ENCODE assay signal across 8 cellular contexts in the genomic region with DNA sequence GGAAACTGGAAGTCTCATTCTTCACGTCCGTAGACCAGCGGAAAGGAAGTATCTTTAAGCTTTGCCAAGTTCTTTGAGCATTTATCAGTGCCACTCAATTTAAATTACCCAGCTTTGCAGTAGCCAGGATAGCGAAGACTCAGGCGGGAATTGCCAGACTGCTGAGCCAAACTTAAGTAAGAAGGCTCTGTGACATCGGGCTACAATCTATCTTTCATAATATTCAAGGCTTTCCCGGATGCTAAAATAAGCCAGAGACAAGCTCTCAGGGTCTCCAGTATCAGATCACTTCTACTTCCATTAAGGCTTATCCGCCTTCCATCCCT. TPM values are rescaled to one million over a fixed set of nuclear protein-coding genes. Genes with fewer than 3 reads are reported as not detected.
DNase-seq lines count a peak whose midpoint lies in the region; ATAC-seq and TF ChIP-seq lines count a peak whose summit lies in the region.

No MANE protein-coding gene starts in this region.

- peak overlapping the region; percentile 66 for H3K27ac ChIP-seq in CD4-positive, alpha-beta memory T cell (ENCODE audit: low read depth, low read length)
- peak overlapping the region; percentile 74 for H3K27ac ChIP-seq in OCI-LY1 (ENCODE audit: low read depth, low read length, poor library complexity, severe bottlenecking)
- H3K27ac ChIP-seq in neutrophil, result peak overlapping the region; percentile 75

- peaks cover 0 to 14% of the 10 kb centered on the region in 2 donors for H3K36me3 Mint-ChIP-seq in CD4-positive, alpha-beta memory T cell

- peak overlapping the region; percentile 77 for H3K4me2 ChIP-seq in OCI-LY1 (ENCODE audit: low read length)

- H3K36me3 ChIP-seq in CD4-positive, alpha-beta memory T cell (ENCODE audit: insufficient read depth, low read length), result peaks cover 5% of the 10 kb centered on the region
- H3K36me3 ChIP-seq in OCI-LY1 (ENCODE audit: insufficient read depth, low read length), result peaks cover 34% of the 10 kb centered on the region; the same call in 1 of the 2 replicates
- H3K36me3 ChIP-seq in neutrophil, result peaks cover 3% of the 10 kb centered on the region

- H3K27me3 ChIP-seq in CD4-positive, alpha-beta memory T cell (ENCODE audit: insufficient read depth, low read length), result no peaks in the 10 kb centered on the region
- H3K27me3 ChIP-seq in OCI-LY1 (ENCODE audit: insufficient read depth, low read length) (no peaks in the 10 kb centered on the region), neutrophil (no peaks in the 10 kb centered on the region)

- peak overlapping the region; percentile 79 for H3K9ac ChIP-seq in OCI-LY1 (ENCODE audit: low read length)

- peak overlapping the region; percentile 95 to 99 (median 97) for H3K4me3 Mint-ChIP-seq in CD4-positive, alpha-beta memory T cell

- no peak for TF ChIP-seq CTCF in OCI-LY1 (IDR thresholded peaks at IDR 0.05; ENCODE audit: low read length)
- TF ChIP-seq CTCF in epithelial cell of proximal tubule (conservative IDR thresholded peaks at IDR 0.05; ENCODE audit: low read depth, low read length), result no peak
- TF ChIP-seq CTCF in neutrophil (IDR thresholded peaks at IDR 0.05), result no peak

- H3K27me3 Mint-ChIP-seq in CD4-positive, alpha-beta memory T cell, result no peaks in the 10 kb centered on the region

- intact Hi-C loops in CD4-positive, alpha-beta memory T cell (cut with micrococcal nuclease), result loop anchor here (1.0 to 2.0 kb wide), 3 partner anchors 63 to 451 kb away; a partner anchor contains a TSS

- H3K9me3 ChIP-seq in CD4-positive, alpha-beta memory T cell (ENCODE audit: control insufficient read depth in 1 of 2, low read length in 2 of 2), result no peaks in the 10 kb centered on the region
- H3K9me3 ChIP-seq in OCI-LY1 (ENCODE audit: low read length) (no peaks in the 10 kb centered on the region), neutrophil (no peaks in the 10 kb centered on the region)

- DNase-seq in CD4-positive, alpha-beta memory T cell, result no peak
- DNase-seq in epithelial cell of proximal tubule (ENCODE audit: low read depth) (no peak), H4 (ENCODE audit: low spot score) (no peak), Ammon's horn (ENCODE audit: low spot score) (no peak), SKM-1 (lab: John Stamatoyannopoulos, UW; ENCODE audit: unreplicated experiment) (no peak)

- H3K9me3 Mint-ChIP-seq in CD4-positive, alpha-beta memory T cell, result no peaks in the 10 kb centered on the region

- CTCF ChIA-PET in CD4-positive, alpha-beta memory T cell (lab: Charles Lee; ENCODE audit: partially characterized antibody), result interaction anchor here (0.6 to 1.3 kb wide), 4 partner anchors 19 to 1143 kb away, joined by 3 to 6 read pairs (median 4); no protein-coding TSS in a partner anchor

- H3F3A ChIP-seq in OCI-LY1 (ENCODE audit: insufficient read depth, low read length), result no peaks in the 10 kb centered on the region

- H4K20me1 ChIP-seq in OCI-LY1 (ENCODE audit: insufficient read depth, low read length), result no peaks in the 10 kb centered on the region

- peak overlapping the region; percentile 84 to 96 for H3K4me3 ChIP-seq in CD4-positive, alpha-beta memory T cell (ENCODE audit: low read length in 2 of 2)
- H3K4me3 ChIP-seq in OCI-LY1 (ENCODE audit: low read depth, low read length, poor library complexity, severe bottlenecking) (peak overlapping the region; percentile 79), epithelial cell of proximal tubule (ENCODE audit: low read depth, low read length) (peak overlapping the region; percentile 93), neutrophil (ENCODE audit: low read depth in 1 of 2, low read length in 1 of 2) (peak overlapping the region; percentile 66 to 73)

- POLR2A ChIA-PET in CD4-positive, alpha-beta memory T cell (lab: Charles Lee; ENCODE audit: partially characterized antibody), result interaction anchor here (0.6 to 2.4 kb wide), 6 partner anchors 34 to 202 kb away, joined by 3 to 15 read pairs (median 3); a partner anchor contains a TSS

- peak overlapping the region; percentile 79 for H2AFZ ChIP-seq in OCI-LY1 (ENCODE audit: low read length)

- peaks cover 27% of the 10 kb centered on the region for H3K4me1 ChIP-seq in CD4-positive, alpha-beta memory T cell (ENCODE audit: insufficient read depth, low read length)
- H3K4me1 ChIP-seq in OCI-LY1 (ENCODE audit: insufficient read depth, low read length, severe bottlenecking) (peaks cover 38% of the 10 kb centered on the region), neutrophil (ENCODE audit: control insufficient read depth in 1 of 2, insufficient read depth in 1 of 2, low read depth in 1 of 2, low read length in 1 of 2) (peaks cover 20 to 21% of the 10 kb centered on the region in 2 experiments)

- H3K9me2 ChIP-seq in OCI-LY1 (ENCODE audit: low read depth, low read length), result no peaks in the 10 kb centered on the region

- H3K27ac Mint-ChIP-seq in CD4-positive, alpha-beta memory T cell, result peak overlapping the region; percentile 90 to 98 (median 95)

- peaks cover 22 to 33% (median 27%) of the 10 kb centered on the region in 4 donors for H3K4me1 Mint-ChIP-seq in CD4-positive, alpha-beta memory T cell

- peak; percentile 17 for ATAC-seq in GM21723 (IDR thresholded peaks at IDR 0.05; ENCODE audit: unreplicated experiment)

- peaks cover 20% of the 10 kb centered on the region for H3K79me2 ChIP-seq in OCI-LY1 (ENCODE audit: insufficient read depth, low read length)

RNA-seq across cellular contexts. Expression of a gene that starts 0.4 kb away (rescaled TPM):
- 1 to 10 TPM; 1.5 to 1.7 TPM for total RNA-seq in CD4-positive, alpha-beta memory T cell
- under 1 TPM; 0.31 to 1.00 TPM for polyA plus RNA-seq in CD4-positive, alpha-beta memory T cell
- total RNA-seq in epithelial cell of proximal tubule, result 12.6 and 20.8 TPM in 2 replicates
- total RNA-seq in H4 (2014; rRNA removed; shearing (Covaris generic)), result 11.3 and 14.6 TPM in 2 replicates
